8 cellular contexts compared by ENCODE assay signal in genomic region chr1:153728305-153729066, GRCh38. TPM values are rescaled to one million over a fixed set of nuclear protein-coding genes. Genes with fewer than 3 reads are reported as not detected.
A peak's percentile ranks its signal among the peaks of the same experiment; 100 is the strongest.
DNase-seq lines count a peak whose midpoint lies in the region; ATAC-seq and TF ChIP-seq lines count a peak whose summit lies in the region.

No MANE protein-coding gene starts in this region.

- POLR2A ChIA-PET in HEK293T (lab: Yijun Ruan, JAX) (interaction anchor here (0.7 to 2.5 kb wide), 26 partner anchors 8 to 262 kb away, joined by 3 to 24 read pairs (median 6); partner anchors contain the start of genes CHTOP, CREB3L4, ILF2 and RPS27), RWPE1 (lab: Yijun Ruan, JAX; ENCODE audit: low non-redundant PET) (interaction anchor here (0.6 to 0.8 kb wide), 4 partner anchors 11 to 195 kb away, joined by 3 to 5 read pairs (median 3); no protein-coding TSS in a partner anchor)

- H3K9me3 ChIP-seq in right cardiac atrium (ENCODE audit: control insufficient read depth, low read length), result no peaks in the 10 kb centered on the region

- TF ChIP-seq CTCF in C4-2B (conservative IDR thresholded peaks at IDR 0.05), result no peak
- TF ChIP-seq CTCF in RWPE1 (conservative IDR thresholded peaks at IDR 0.05; ENCODE audit: low read depth), result no peak

- WGBS in right cardiac atrium, result under 1% methylated on average over 19 of the region's 19 CpGs

- H3K27ac ChIP-seq in C4-2B (peak overlapping the region; percentile 99), RWPE1 (peak overlapping the region; percentile 87), right cardiac atrium (ENCODE audit: low read length) (peak overlapping the region; percentile 88)

- DNase-seq in HEK293T (ENCODE audit: extremely low spot score) (peak; percentile 42), RWPE1 (ENCODE audit: low spot score) (peak; percentile 20), amniotic epithelial cell (ENCODE audit: low read depth) (peak; percentile 47), right cardiac atrium (peak; percentile 62 to 80 (median 75)), retina (peak; percentile 72)

- ATAC-seq in right cardiac atrium (peak; percentile 8 to 33), GM18870 (IDR thresholded peaks at IDR 0.05; ENCODE audit: unreplicated experiment) (no peak), HG03565 (IDR thresholded peaks at IDR 0.05; ENCODE audit: unreplicated experiment) (no peak)

- no peaks in the 10 kb centered on the region for H3K27me3 ChIP-seq in right cardiac atrium (ENCODE audit: control insufficient read depth, insufficient read depth)

- H3K4me1 ChIP-seq in right cardiac atrium (ENCODE audit: control insufficient read depth, insufficient read depth, low read length), result peaks cover 3% of the 10 kb centered on the region

- CTCF ChIA-PET in HEK293T (lab: Yijun Ruan, JAX) (interaction anchor here (0.5 kb wide), 1 partner anchor 189 kb away, joined by 3 read pairs; no protein-coding TSS in a partner anchor), RWPE1 (lab: Yijun Ruan, JAX) (no interaction called here)

- intact Hi-C loops in right cardiac atrium (cut with DNase I), result no loop called here

- peak overlapping the region; percentile 66 for H3K4me3 ChIP-seq in right cardiac atrium (ENCODE audit: low read length)

TF ChIP-seq in HEK293T, 16 proteins besides CTCF, POLR2A, EP300 and RAD21:
- no peak for TF ChIP-seq ARNT (IDR thresholded peaks at IDR 0.05)
- TF ChIP-seq SP1 (IDR thresholded peaks at IDR 0.05), result no peak
- TF ChIP-seq NFRKB (IDR thresholded peaks at IDR 0.05), result no peak
- TF ChIP-seq LEF1 (IDR thresholded peaks at IDR 0.05; ENCODE audit: borderline replicate concordance), result no peak
- no peak for TF ChIP-seq HDGF (IDR thresholded peaks at IDR 0.05; ENCODE audit: borderline replicate concordance)
- no peak for TF ChIP-seq PKNOX1 (IDR thresholded peaks at IDR 0.05)
- no peak for TF ChIP-seq L3MBTL2 (conservative IDR thresholded peaks at IDR 0.05)
- no peak for TF ChIP-seq FOXK2 (IDR thresholded peaks at IDR 0.05)
- no peak for TF ChIP-seq FOXA1 (IDR thresholded peaks at IDR 0.05)
- no peak for TF ChIP-seq BHLHE40 (IDR thresholded peaks at IDR 0.05; ENCODE audit: borderline replicate concordance)
- no peak for TF ChIP-seq FOXM1 (IDR thresholded peaks at IDR 0.05; ENCODE audit: borderline replicate concordance)
- no peak for TF ChIP-seq ELF4 (IDR thresholded peaks at IDR 0.05)
- TF ChIP-seq CTBP1 (IDR thresholded peaks at IDR 0.05; ENCODE audit: borderline replicate concordance), result no peak
- no peak for TF ChIP-seq TARDBP (IDR thresholded peaks at IDR 0.05)
- TF ChIP-seq SUZ12 (IDR thresholded peaks at IDR 0.05), result no peak
- TF ChIP-seq ZNF384 (IDR thresholded peaks at IDR 0.05), result no peak

RNA-seq across cellular contexts. Expression of gene INTS3, which starts 0.6 kb away (rescaled TPM):
- 10 to 100 TPM; 30.6 to 41.8 (median 33.7) TPM for total RNA-seq in right cardiac atrium
- polyA plus RNA-seq in right cardiac atrium, result 26.4 TPM

RNA-seq across cellular contexts. Expression of gene SLC27A3, which starts 46.7 kb away (rescaled TPM):
- total RNA-seq in right cardiac atrium, result 10 to 100 TPM; 16.9 to 22.0 (median 20.1) TPM
- 26.5 TPM for polyA plus RNA-seq in right cardiac atrium

RNA-seq across cellular contexts. Expression of gene NPR1, which starts 50.0 kb away (rescaled TPM):
- 10 to 100 TPM; 21.2 to 31.2 (median 25.5) TPM for total RNA-seq in right cardiac atrium
- 26.0 TPM for polyA plus RNA-seq in right cardiac atrium

RNA-seq across cellular contexts. Expression of gene ILF2, which starts 57.7 kb away (rescaled TPM):
- total RNA-seq in right cardiac atrium, result 10 to 100 TPM; 66.9 to 85.0 (median 70.2) TPM
- polyA plus RNA-seq in right cardiac atrium, result 45.6 TPM

Comparison
In these comparisons a context has a peak if more than half of its experiments do, and no peak if none do; other contexts are left out.
1. DNase-seq: peak in every context shown above with its lines; median percentile 75 in right cardiac atrium; 72 in retina; 47 in amniotic epithelial cell; 42 in HEK293T; 20 in RWPE1.
2. ATAC-seq: peak in right cardiac atrium (2 of 2); none in GM18870 (single experiment) and HG03565 (single experiment).
3. Peak in every context shown above with its lines, with median percentiles within 50 percentile points of each other: H3K27ac ChIP-seq.